13 cellular contexts compared by ENCODE assay signal in genomic region chrX:152988536-152989291, GRCh38. TPM values are rescaled to one million over a fixed set of nuclear protein-coding genes. Genes with fewer than 3 reads are reported as not detected.
DNase-seq lines count a peak whose midpoint lies in the region; ATAC-seq lines count a peak whose summit lies in the region.
"Had no signal": no experiment of that assay in that cellular context is flagged by ENCODE, and none has a peak within 500 bp of the region (broad histone marks: within the 10 kb centered on the region; RNA-seq: fewer than 3 reads in every experiment).

No MANE protein-coding gene starts in this region.

- CTCF ChIA-PET in activated CD4-positive, alpha-beta memory T cell treated with anti-CD3 and anti-CD28 coated beads, Interleukin-2, amount 10 ng/mL, durations not matched to agents 7 days and 5 days (lab: Charles Lee) = no interaction called here

- H3K27me3 Mint-ChIP-seq in activated T-cell treated with anti-CD3 and anti-CD28 coated beads, Interleukin-2, amount 50 U/mL, for 72 hours (ENCODE audit: low read depth) = peaks cover 17% of the 10 kb centered on the region
- H3K27me3 Mint-ChIP-seq in activated CD4-positive, alpha-beta memory T cell treated with anti-CD3 and anti-CD28 coated beads, Interleukin-2, amount 10 ng/mL, durations not matched to agents 7 days and 5 days = no peaks in the 10 kb centered on the region
- H3K27me3 Mint-ChIP-seq in stimulated activated memory B cell treated with anti-CD40 and anti-IgM and Interleukin-4, amounts not matched to agents 10 μg/mL and 1 μg/mL and 100 μg/mL, for 72 hours = no peaks in the 10 kb centered on the region
- H3K27me3 Mint-ChIP-seq: activated naive CD8-positive, alpha-beta T cell had no signal

- peak in 1 of 2 donors; percentile 26 for ATAC-seq in activated T-cell treated with anti-CD3 and anti-CD28 coated beads, Interleukin-2, amount 50 U/mL, for 72 hours (replicated peaks in 1 of 2)
- ATAC-seq in GM21723 (IDR thresholded peaks at IDR 0.05; ENCODE audit: unreplicated experiment) (peak; percentile 61), HG03354 (IDR thresholded peaks at IDR 0.05; ENCODE audit: poor library complexity, severe bottlenecking, unreplicated experiment) (no peak)
- peak; percentile 80 for ATAC-seq in stimulated activated memory B cell treated with anti-CD40 and anti-IgM and Interleukin-4, amounts not matched to agents 10 μg/mL and 1 μg/mL and 100 μg/mL, for 72 hours
- ATAC-seq: psoas muscle had no signal

- H3K27ac Mint-ChIP-seq in activated T-cell treated with anti-CD3 and anti-CD28 coated beads, Interleukin-2, amount 50 U/mL, for 72 hours = peak overlapping the region; percentile 73
- H3K27ac Mint-ChIP-seq in activated CD4-positive, alpha-beta memory T cell treated with anti-CD3 and anti-CD28 coated beads, Interleukin-2, amount 10 ng/mL, durations not matched to agents 7 days and 5 days = peak overlapping the region; percentile 75
- H3K27ac Mint-ChIP-seq in stimulated activated memory B cell treated with anti-CD40 and anti-IgM and Interleukin-4, amounts not matched to agents 10 μg/mL and 1 μg/mL and 100 μg/mL, for 72 hours = peak overlapping the region; percentile 92
- H3K27ac Mint-ChIP-seq: activated naive CD8-positive, alpha-beta T cell had no signal

- POLR2A ChIA-PET in activated CD4-positive, alpha-beta memory T cell treated with anti-CD3 and anti-CD28 coated beads, Interleukin-2, amount 10 ng/mL, durations not matched to agents 7 days and 5 days (lab: Charles Lee) = interaction anchor here (1.1 kb wide), 1 partner anchor 43 kb away, joined by 7 read pairs; no protein-coding TSS in a partner anchor

- peaks cover 6% of the 10 kb centered on the region for H3K4me1 Mint-ChIP-seq in activated T-cell treated with anti-CD3 and anti-CD28 coated beads, Interleukin-2, amount 50 U/mL, for 72 hours (ENCODE audit: low read depth)
- H3K4me1 Mint-ChIP-seq in activated CD4-positive, alpha-beta memory T cell treated with anti-CD3 and anti-CD28 coated beads, Interleukin-2, amount 10 ng/mL, durations not matched to agents 7 days and 5 days = peaks cover 40% of the 10 kb centered on the region
- peaks cover 23% of the 10 kb centered on the region for H3K4me1 Mint-ChIP-seq in stimulated activated memory B cell treated with anti-CD40 and anti-IgM and Interleukin-4, amounts not matched to agents 10 μg/mL and 1 μg/mL and 100 μg/mL, for 72 hours

- no peak for DNase-seq in activated T-cell treated with anti-CD3 and anti-CD28 coated beads, Interleukin-2, amount 50 U/mL, for 72 hours
- DNase-seq in activated T-cell treated with anti-CD3 and anti-CD28 coated beads for 4 hours (no peak), activated gamma-delta T cell (lab: John Stamatoyannopoulos, UW) (no peak), EL (no peak)
- DNase-seq in activated CD4-positive, alpha-beta memory T cell treated with anti-CD3 and anti-CD28 coated beads, Interleukin-2, amount 10 ng/mL, durations not matched to agents 7 days and 5 days = no peak
- DNase-seq: DMS79 treated with DMSO at 0.1 percent for 48 hours, psoas muscle had no signal

- H3K4me3 Mint-ChIP-seq in activated T-cell treated with anti-CD3 and anti-CD28 coated beads, Interleukin-2, amount 50 U/mL, for 72 hours = peak overlapping the region in 1 of 2 donors; percentile 60
- H3K4me3 Mint-ChIP-seq in activated CD4-positive, alpha-beta memory T cell treated with anti-CD3 and anti-CD28 coated beads, Interleukin-2, amount 10 ng/mL, durations not matched to agents 7 days and 5 days = peak overlapping the region; percentile 70
- peak overlapping the region; percentile 70 for H3K4me3 Mint-ChIP-seq in stimulated activated memory B cell treated with anti-CD40 and anti-IgM and Interleukin-4, amounts not matched to agents 10 μg/mL and 1 μg/mL and 100 μg/mL, for 72 hours
- H3K4me3 Mint-ChIP-seq: activated naive CD8-positive, alpha-beta T cell had no signal

- no peaks in the 10 kb centered on the region for H3K36me3 Mint-ChIP-seq in activated T-cell treated with anti-CD3 and anti-CD28 coated beads, Interleukin-2, amount 50 U/mL, for 72 hours (ENCODE audit: insufficient read depth in 2 of 2)
- no peaks in the 10 kb centered on the region for H3K36me3 Mint-ChIP-seq in activated CD4-positive, alpha-beta memory T cell treated with anti-CD3 and anti-CD28 coated beads, Interleukin-2, amount 10 ng/mL, durations not matched to agents 7 days and 5 days (ENCODE audit: low read depth)
- H3K36me3 Mint-ChIP-seq in stimulated activated memory B cell treated with anti-CD40 and anti-IgM and Interleukin-4, amounts not matched to agents 10 μg/mL and 1 μg/mL and 100 μg/mL, for 72 hours = no peaks in the 10 kb centered on the region
- H3K36me3 Mint-ChIP-seq: activated naive CD8-positive, alpha-beta T cell had no signal

- no peaks in the 10 kb centered on the region for H3K9me3 Mint-ChIP-seq in activated T-cell treated with anti-CD3 and anti-CD28 coated beads, Interleukin-2, amount 50 U/mL, for 72 hours
- H3K9me3 Mint-ChIP-seq in activated CD4-positive, alpha-beta memory T cell treated with anti-CD3 and anti-CD28 coated beads, Interleukin-2, amount 10 ng/mL, durations not matched to agents 7 days and 5 days = no peaks in the 10 kb centered on the region
- H3K9me3 Mint-ChIP-seq in stimulated activated memory B cell treated with anti-CD40 and anti-IgM and Interleukin-4, amounts not matched to agents 10 μg/mL and 1 μg/mL and 100 μg/mL, for 72 hours = no peaks in the 10 kb centered on the region

RNA-seq across cellular contexts. Expression of gene PNMA5, which starts 5.2 kb away (rescaled TPM):
- total RNA-seq in activated T-cell treated with anti-CD3 and anti-CD28 coated beads, Interleukin-2, amount 50 U/mL, for 72 hours = under 1 TPM in 1 of 2 donors, not detected in 1; 0.16 TPM
- total RNA-seq in activated CD4-positive, alpha-beta memory T cell treated with anti-CD3 and anti-CD28 coated beads, Interleukin-2, amount 10 ng/mL, durations not matched to agents 7 days and 5 days = under 1 TPM; 0.23 to 0.33 TPM
- total RNA-seq: kidney epithelial cell, psoas muscle, ureter had no signal
